In the genomic region with DNA sequence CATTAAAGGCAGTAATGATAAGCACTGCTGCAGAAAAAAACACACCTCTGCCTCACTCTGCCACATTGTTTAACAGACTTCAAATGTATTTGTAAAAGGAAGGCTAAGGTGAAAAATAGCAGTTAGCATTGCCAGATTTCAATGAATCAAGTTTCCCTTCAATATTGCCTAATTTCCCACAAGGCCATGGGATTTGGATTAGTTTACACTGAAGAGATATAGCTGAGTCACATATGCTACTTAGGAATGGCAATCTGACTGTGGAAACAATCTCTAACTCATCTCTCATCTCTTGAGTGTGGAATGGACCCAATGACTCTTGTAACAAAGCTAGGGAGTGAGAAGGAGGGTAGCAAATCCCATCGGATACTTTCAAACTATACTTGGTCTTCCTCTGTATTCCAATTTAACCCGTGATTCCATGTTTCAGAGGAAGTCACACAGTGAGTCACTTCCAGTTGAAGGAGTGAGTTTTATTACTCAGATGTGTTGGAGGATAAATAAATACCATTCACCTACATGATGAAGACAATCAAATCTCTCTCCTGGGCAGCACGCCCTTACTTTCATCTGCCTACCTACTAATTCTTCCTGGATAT, we compare ENCODE assay signal across 12 cellular contexts. TPM values are rescaled to one million over a fixed set of nuclear protein-coding genes. Genes with fewer than 3 reads are reported as not detected.
A peak's percentile ranks its signal among the peaks of the same experiment; 100 is the strongest.
DNase-seq lines count a peak whose midpoint lies in the region; ATAC-seq, FAIRE-seq and TF ChIP-seq lines count a peak whose summit lies in the region.
"Had no signal": no experiment of that assay in that cellular context is flagged by ENCODE, and none has a peak within 500 bp of the region (broad histone marks: within the 10 kb centered on the region; RNA-seq: fewer than 3 reads in every experiment).

No MANE protein-coding gene starts in this region.

- H4K8ac ChIP-seq in IMR-90 (ENCODE audit: low read depth in 2 of 2, low read length in 2 of 2): no peak overlapping the region

- no peak overlapping the region for H2BK15ac ChIP-seq in IMR-90 (ENCODE audit: low read depth, low read length)

- CTCF ChIA-PET in IMR-90 (lab: Yijun Ruan, JAX) (no interaction called here), GM12878 (lab: Yijun Ruan, JAX) (interaction anchor here (1.0 to 14.8 kb wide), 10 partner anchors 10 to 139 kb away, joined by 3 to 135 read pairs (median 4); no protein-coding TSS in a partner anchor)

- no peak overlapping the region for H2BK20ac ChIP-seq in IMR-90 (ENCODE audit: low read depth, low read length)

- TF ChIP-seq CTCF in IMR-90 (conservative IDR thresholded peaks at IDR 0.05; ENCODE audit: low read depth, low read length) (no peak), GM12878 (IDR thresholded peaks at IDR 0.05 in 2 of 3, conservative IDR thresholded peaks at IDR 0.05 in 1 of 3; ENCODE audit: control insufficient read depth in 2 of 3, extremely low read depth in 1 of 3, insufficient read depth in 1 of 3, low read depth in 3 of 3, low read length in 3 of 3) (no peak), gastroesophageal sphincter (IDR thresholded peaks at IDR 0.05) (no peak), stomach (IDR thresholded peaks at IDR 0.05) (no peak)

- H4K91ac ChIP-seq in IMR-90 (ENCODE audit: insufficient read depth, low read depth, low read length): no peak overlapping the region

- H3K79me1 ChIP-seq in IMR-90 (ENCODE audit: low read depth in 1 of 2, low read length in 2 of 2): no peaks in the 10 kb centered on the region

- H2AK9ac ChIP-seq in IMR-90 (replicated peaks; ENCODE audit: low read depth, low read length, poor library complexity): no peak overlapping the region

- no peak overlapping the region for H3K14ac ChIP-seq in IMR-90 (replicated peaks; ENCODE audit: low read depth, low read length)

- H3K18ac ChIP-seq in IMR-90 (ENCODE audit: low read depth, low read length): no peak overlapping the region

- FAIRE-seq in GM12878 (lab: Jason Lieb, UNC): no peak
- FAIRE-seq: HTR-8/SVneo had no signal

- H3K9ac ChIP-seq in IMR-90 (ENCODE audit: low read depth, low read length) (no peak overlapping the region), GM12878 (ENCODE audit: control insufficient read depth, insufficient read depth, low read length) (peak overlapping the region; percentile 2; the same call in 1 of the 2 replicates)

- H3K4me1 ChIP-seq in IMR-90 (ENCODE audit: control insufficient read depth, insufficient read depth, low read length) (no peaks in the 10 kb centered on the region), GM12878 (ENCODE audit: control insufficient read depth, insufficient read depth, low read length) (peaks cover 23% of the 10 kb centered on the region), gastroesophageal sphincter (peaks cover 4 to 28% (median 4%) of the 10 kb centered on the region in 3 donors), stomach (peaks cover 26 to 46% (median 34%) of the 10 kb centered on the region in 4 donors)
- H3K4me1 ChIP-seq: prostate gland had no signal

- H4K20me1 ChIP-seq in IMR-90 (ENCODE audit: insufficient read depth, low read length) (no peaks in the 10 kb centered on the region), GM12878 (ENCODE audit: control insufficient read depth, insufficient read depth) (no peaks in the 10 kb centered on the region)

- H3K27me3 ChIP-seq in IMR-90 (ENCODE audit: control insufficient read depth, insufficient read depth, low read length) (peaks cover 9% of the 10 kb centered on the region), GM12878 (replicated peaks in 1 of 2; ENCODE audit: control insufficient read depth in 2 of 2, insufficient read depth in 2 of 2, low read length in 1 of 2) (no peaks in the 10 kb centered on the region), gastroesophageal sphincter (no peaks in the 10 kb centered on the region), stomach (no peaks in the 10 kb centered on the region)
- H3K27me3 ChIP-seq: transverse colon had no signal

- no peak overlapping the region for H3K4ac ChIP-seq in IMR-90 (ENCODE audit: low read depth, low read length)

- peak; percentile 46 for DNase-seq in IMR-90
- no peak for DNase-seq in GM12878 (ENCODE audit: low read depth, low spot score)
- no peak for DNase-seq in stomach
- no peak for DNase-seq in NCI-H526 treated with DMSO at 0.1 percent for 48 hours (lab: John Stamatoyannopoulos, UW)
- DNase-seq in activated CD4-positive, CD25-positive, alpha-beta regulatory T cell (lab: John Stamatoyannopoulos, UW): no peak
- DNase-seq: DMS 273 treated with DMSO at 0.1 percent for 48 hours, NCI-H1694 treated with DMSO at 0.1 percent for 48 hours, transverse colon had no signal

- TF ChIP-seq RAD21 in IMR-90 (IDR thresholded peaks at IDR 0.05; ENCODE audit: low read length) (no peak), GM12878 (IDR thresholded peaks at IDR 0.05; ENCODE audit: insufficient read depth, low read depth, low read length) (no peak)

- H3K4me2 ChIP-seq in IMR-90 (ENCODE audit: low read depth, low read length) (no peak overlapping the region), GM12878 (ENCODE audit: control insufficient read depth, insufficient read depth) (peak overlapping the region; percentile 62; the same call in 1 of the 2 replicates)

- SMC1A ChIA-PET in GM12878 (lab: Charles Lee; ENCODE audit: uncharacterized antibody, unreplicated experiment): interaction anchor here (0.8 to 15.2 kb wide), 14 partner anchors 8 to 262 kb away, joined by 3 to 169 read pairs (median 4); no protein-coding TSS in a partner anchor

- peaks cover 99% of the 10 kb centered on the region for H3K79me2 ChIP-seq in GM12878 (ENCODE audit: control insufficient read depth, insufficient read depth, low read length)

- TF ChIP-seq EP300 in GM12878 (IDR thresholded peaks at IDR 0.05; ENCODE audit: borderline replicate concordance in 1 of 2, control insufficient read depth in 1 of 2, low read depth in 2 of 2, low read length in 2 of 2): no peak
- TF ChIP-seq EP300 in gastroesophageal sphincter (IDR thresholded peaks at IDR 0.05): no peak
- no peak for TF ChIP-seq EP300 in stomach (IDR thresholded peaks at IDR 0.05)

- no CpG with 5 or more reads among the region's 3 CpGs for WGBS in IMR-90 (ENCODE audit: extremely low coverage in 2 of 2, insufficient read length in 1 of 2), 2 experiments
- WGBS in GM12878 (ENCODE audit: insufficient coverage, insufficient replicate concordance, low lambda C conversion rate, missing lambda C conversion rate): 41% methylated on average over 3 of the region's 3 CpGs
- 42 to 46% methylated on average over 3 of the region's 3 CpGs for WGBS in gastroesophageal sphincter (ENCODE audit: low coverage in 1 of 2), 2 donors
- 36 to 46% (median 44%) methylated on average over 3 of the region's 3 CpGs for WGBS in stomach, 5 donors

- no peak overlapping the region for H2AK5ac ChIP-seq in IMR-90 (ENCODE audit: low read depth, low read length)

- H3K9me3 ChIP-seq in IMR-90 (ENCODE audit: control insufficient read depth, insufficient read depth, low read length) (no peaks in the 10 kb centered on the region), GM12878 (replicated peaks; ENCODE audit: control insufficient read depth, insufficient read depth, low read length) (no peaks in the 10 kb centered on the region), gastroesophageal sphincter (no peaks in the 10 kb centered on the region), stomach (no peaks in the 10 kb centered on the region)
- H3K9me3 ChIP-seq: prostate gland, transverse colon had no signal

- no peak overlapping the region for H3K4me3 ChIP-seq in IMR-90 (ENCODE audit: insufficient read depth, low read depth, low read length)
- H3K4me3 ChIP-seq in GM12878: peak overlapping the region; percentile 100
- no peak overlapping the region for H3K4me3 ChIP-seq in gastroesophageal sphincter
- no peak overlapping the region for H3K4me3 ChIP-seq in stomach
- H3K4me3 ChIP-seq: prostate gland, transverse colon had no signal

- H4K5ac ChIP-seq in IMR-90 (ENCODE audit: low read depth, low read length): no peak overlapping the region

- H3K27ac ChIP-seq in IMR-90 (ENCODE audit: insufficient read depth, low read length) (no peak overlapping the region), GM12878 (ENCODE audit: control insufficient read depth, insufficient read depth) (peak overlapping the region; percentile 49; the same call in 1 of the 2 replicates), gastroesophageal sphincter (peak overlapping the region in 3 of 4 donors; percentile 5 to 58 (median 43)), stomach (peak overlapping the region in 4 of 5 donors; percentile 31 to 74 (median 38))
- H3K27ac ChIP-seq: prostate gland had no signal

- H3K9me1 ChIP-seq in IMR-90 (ENCODE audit: insufficient read depth, low read length): no peaks in the 10 kb centered on the region

- ATAC-seq in IMR-90 (ENCODE audit: low read depth) (peak; percentile 57), GM12878 (no peak), gastroesophageal sphincter (peak; percentile 67), HG02884 (IDR thresholded peaks at IDR 0.05; ENCODE audit: unreplicated experiment) (no peak)

- H2BK5ac ChIP-seq in IMR-90 (ENCODE audit: low read depth, low read length, poor library complexity, severe bottlenecking): no peak overlapping the region

- no TSS peak for BruUV-seq in IMR-90 (replicated peaks; lab: Mats Ljungman, UMichigan)
- BruUV-seq in GM12878 (replicated peaks; lab: Mats Ljungman, UMichigan): no TSS peak

- H2BK120ac ChIP-seq in IMR-90 (ENCODE audit: low read depth, low read length): no peak overlapping the region

- H3K23ac ChIP-seq in IMR-90 (ENCODE audit: low read depth, low read length): no peak overlapping the region

- no peak overlapping the region for H3K56ac ChIP-seq in IMR-90 (ENCODE audit: extremely low read depth, insufficient read depth, low read length)

- in situ Hi-C loops in IMR-90 (cut with MboI; ENCODE audit: low sequenced_read_pairs): no loop called here
- in situ Hi-C loops in GM12878 (cut with MboI): no loop called here

- no peak overlapping the region for H2AFZ ChIP-seq in IMR-90 (replicated peaks; ENCODE audit: low read length, poor library complexity)
- no peak overlapping the region for H2AFZ ChIP-seq in GM12878 (ENCODE audit: control insufficient read depth, low read depth, low read length)

- dilution Hi-C loops in IMR-90 (cut with HindIII; ENCODE audit: low sequenced_read_pairs, unreplicated experiment): no loop called here

- POLR2A ChIA-PET in IMR-90 (lab: Charles Lee; ENCODE audit: unreplicated experiment) (no interaction called here), GM12878 (lab: Charles Lee) (interaction anchor here (1.4 to 7.4 kb wide), 5 partner anchors 21 to 113 kb away, joined by 5 to 64 read pairs (median 19); no protein-coding TSS in a partner anchor)

- H3K36me3 ChIP-seq in IMR-90 (ENCODE audit: control insufficient read depth, insufficient read depth, low read length): no peaks in the 10 kb centered on the region
- no peaks in the 10 kb centered on the region for H3K36me3 ChIP-seq in GM12878 (ENCODE audit: control insufficient read depth in 2 of 2, insufficient read depth in 2 of 2, low read length in 1 of 2)
- H3K36me3 ChIP-seq in gastroesophageal sphincter: no peaks in the 10 kb centered on the region
- H3K36me3 ChIP-seq in stomach: no peaks in the 10 kb centered on the region
- H3K36me3 ChIP-seq: prostate gland, transverse colon had no signal

- no peak for TF ChIP-seq POLR2A in IMR-90 (IDR thresholded peaks at IDR 0.05; ENCODE audit: low read depth, low read length)
- TF ChIP-seq POLR2A in GM12878 (IDR thresholded peaks at IDR 0.05; ENCODE audit: low read depth, low read length): no peak
- TF ChIP-seq POLR2A in gastroesophageal sphincter (IDR thresholded peaks at IDR 0.05): no peak
- TF ChIP-seq POLR2A in stomach (IDR thresholded peaks at IDR 0.05): no peak

- RAD21 ChIA-PET in GM12878 (lab: Charles Lee; ENCODE audit: unreplicated experiment): interaction anchor here (1.2 to 14.0 kb wide), 4 partner anchors 18 to 44 kb away, joined by 4 to 168 read pairs (median 40); no protein-coding TSS in a partner anchor

- intact Hi-C loops in IMR-90 (cut with micrococcal nuclease): no loop called here
- intact Hi-C loops in GM12878 (cut with micrococcal nuclease; ENCODE audit: unreplicated experiment): no loop called here
- intact Hi-C loops in stomach (cut with DNase I; ENCODE audit: low total_unique reads): no loop called here

RNA-seq across cellular contexts. Expression of a gene that starts 5.1 kb away (rescaled TPM):
- total RNA-seq in IMR-90 (2012; rRNA removed): 0.83 and 3.9 TPM in 2 replicates
- polyA plus RNA-seq in IMR-90 (2012; rRNA removed): 0.52 and 1.1 TPM in 2 replicates
- 0.14 and 0.28 TPM in 2 replicates for polyA plus RNA-seq in IMR-90 (2012; cell fraction: cytosol; rRNA removed)
- 0.13 and 0.65 TPM in 2 replicates for polyA plus RNA-seq in IMR-90 (2012; cell fraction: nucleus; rRNA removed; ENCODE audit: low replicate concordance)
- 40.1 and 41.4 TPM in 2 replicates for total RNA-seq in GM12878 (2013; cell fraction: nucleolus; rRNA removed)
- 14.8 and 17.8 TPM in 2 replicates for total RNA-seq in GM12878 (2014; rRNA removed)
- 20.8 and 21.9 TPM in 2 replicates for total RNA-seq in GM12878 (2014; rRNA removed; fragmentation: Illumina TruSeq; extraction: Trizol)
- total RNA-seq in GM12878 (2021): 43.0 and 44.5 TPM in 2 replicates
- 6.5 TPM for polyA plus RNA-seq in GM12878 (2011; ENCODE audit: low read depth)
- polyA plus RNA-seq in GM12878 (2011; rRNA removed): 47.4 and 82.7 TPM in 2 replicates
- polyA plus RNA-seq in GM12878 (2011; cell fraction: cytosol; rRNA removed): 11.0 and 15.6 TPM in 2 replicates
- 32.3 and 32.5 TPM in 2 replicates for polyA plus RNA-seq in GM12878 (2011; cell fraction: nucleus; rRNA removed)
- polyA plus RNA-seq in GM12878 (2012): 18.1 and 21.1 TPM in 2 replicates
- 35.7 and 48.3 TPM in 2 replicates for polyA plus RNA-seq in GM12878 (2014; fragmentation: Illumina TruSeq; extraction: Trizol)
- 10 to 100 TPM; 13.4 to 14.1 TPM for polyA plus RNA-seq in GM12878 (2014; fragmentation: Nextera tagmentation; extraction: Ambion mirVana)
- 20.2 and 21.3 TPM in 2 replicates for polyA plus RNA-seq in GM12878 (2014; rRNA removed)
- polyA plus RNA-seq in GM12878 (2016; fragmentation: Nextera tagmentation; extraction: Ambion mirVana): 10 to 100 TPM; 11.9 to 13.6 TPM
- polyA minus RNA-seq in GM12878 (2011; rRNA and poly(A)+ RNA removed): 26.6 and 46.6 TPM in 2 replicates
- 24.7 and 28.3 TPM in 2 replicates for polyA minus RNA-seq in GM12878 (2011; cell fraction: cytosol; rRNA and poly(A)+ RNA removed)
- polyA minus RNA-seq in GM12878 (2011; cell fraction: nucleus; rRNA and poly(A)+ RNA removed): 15.2 and 19.9 TPM in 2 replicates
- 10 to 100 TPM in 1 of 4 donors, 1 to 10 TPM in 3; 3.0 to 12.0 (median 5.8) TPM for total RNA-seq in gastroesophageal sphincter
- 1 to 10 TPM in 2 of 5 donors, under 1 TPM in 2, not detected in 1; 0.45 to 8.4 (median 1.7) TPM for total RNA-seq in stomach
- 1 to 10 TPM in 2 of 3 donors, under 1 TPM in 1; 0.92 to 2.0 (median 1.3) TPM for polyA plus RNA-seq in stomach

Comparison
In these comparisons a context has a peak if more than half of its experiments do, and no peak if none do; other contexts are left out.
1. ATAC-seq: peak in IMR-90 (single experiment) and gastroesophageal sphincter (single experiment); none in GM12878 (single experiment) and HG02884 (single experiment).